ENCODE assay signal across 18 cellular contexts in the genomic region with DNA sequence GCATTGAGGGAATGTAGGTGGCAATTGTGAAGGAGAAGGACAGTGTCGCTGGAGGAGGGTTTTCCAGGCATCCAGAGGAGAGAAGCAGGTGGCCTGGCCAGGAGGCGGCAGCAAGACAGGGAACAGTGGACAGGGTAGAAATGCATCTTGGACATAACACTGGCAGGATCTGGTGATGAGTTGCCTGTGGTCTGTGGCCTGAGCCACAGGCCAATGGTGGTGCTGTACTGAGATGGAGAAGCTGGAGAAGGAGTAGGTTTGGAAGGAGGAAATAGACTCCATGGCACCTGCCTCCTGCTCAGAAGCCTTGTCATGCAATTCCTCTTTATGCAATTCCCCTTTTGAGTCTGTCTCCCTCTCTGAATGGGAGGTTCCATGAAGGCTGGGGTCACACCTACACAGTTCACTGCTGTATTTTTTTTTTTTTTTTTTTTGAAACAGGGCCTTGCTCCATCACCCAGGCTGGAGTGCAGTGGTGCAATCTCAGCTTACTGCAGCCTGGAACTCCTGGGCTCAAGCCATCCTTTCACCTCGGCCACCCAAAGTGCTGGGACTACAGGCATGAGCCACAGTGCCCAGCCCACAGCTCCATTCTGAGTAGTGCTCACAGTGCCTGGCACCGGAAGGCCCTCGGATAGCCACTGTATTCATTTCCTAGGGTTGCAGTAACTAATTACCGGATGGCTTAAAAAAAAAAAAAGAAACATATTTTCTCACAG. TPM values are rescaled to one million over a fixed set of nuclear protein-coding genes. Genes with fewer than 3 reads are reported as not detected.
A peak's percentile ranks its signal among the peaks of the same experiment; 100 is the strongest.
DNase-seq lines count a peak whose midpoint lies in the region; ATAC-seq, FAIRE-seq and TF ChIP-seq lines count a peak whose summit lies in the region.
"Had no signal": no experiment of that assay in that cellular context is flagged by ENCODE, and none has a peak within 500 bp of the region (broad histone marks: within the 10 kb centered on the region; RNA-seq: fewer than 3 reads in every experiment).

No MANE protein-coding gene starts in this region.

- no peak for FAIRE-seq in bronchial epithelial cell (lab: Jason Lieb, UNC)
- FAIRE-seq: TTC549 had no signal

- no peaks in the 10 kb centered on the region for H3K9me3 Mint-ChIP-seq in activated CD8-positive, alpha-beta T cell treated with anti-CD3 and anti-CD28 coated beads, Interleukin-2, amount 10 ng/mL, durations not matched to agents 7 days and 5 days (ENCODE audit: insufficient read depth)
- H3K9me3 Mint-ChIP-seq: effector memory CD8-positive, alpha-beta T cell; HFFc6; natural killer cell had no signal

- H3K14ac ChIP-seq in neuronal stem cell (ENCODE audit: low read length): no peak overlapping the region

- no peak overlapping the region for H2BK12ac ChIP-seq in neuronal stem cell (ENCODE audit: low read length)

- peaks cover 0 to 7% of the 10 kb centered on the region in 2 donors for H3K9me3 ChIP-seq in neuronal stem cell (replicated peaks in 1 of 2; ENCODE audit: control insufficient read depth in 2 of 2, insufficient read depth in 1 of 2, low read depth in 1 of 2, low read length in 2 of 2)

- no peak overlapping the region for H2AFZ ChIP-seq in neuronal stem cell (ENCODE audit: low read length)

- WGBS in neuronal stem cell (ENCODE audit: extremely low coverage in 2 of 2, insufficient read length in 2 of 2, insufficient replicate concordance in 1 of 2), 2 donors: no CpG with 5 or more reads among the region's 6 CpGs

- no peaks in the 10 kb centered on the region for H3K36me3 Mint-ChIP-seq in activated CD8-positive, alpha-beta T cell treated with anti-CD3 and anti-CD28 coated beads, Interleukin-2, amount 10 ng/mL, durations not matched to agents 7 days and 5 days (ENCODE audit: low read depth)
- H3K36me3 Mint-ChIP-seq: natural killer cell had no signal

- no peak overlapping the region for H2BK5ac ChIP-seq in neuronal stem cell (ENCODE audit: low read length)

- H3K27ac ChIP-seq in neuronal stem cell (replicated peaks; ENCODE audit: low read length): no peak overlapping the region
- H3K27ac ChIP-seq: brain microvascular endothelial cell had no signal

- H2BK15ac ChIP-seq in neuronal stem cell (ENCODE audit: low read length): no peak overlapping the region

- no peak overlapping the region for H3K4me3 Mint-ChIP-seq in activated CD8-positive, alpha-beta T cell treated with anti-CD3 and anti-CD28 coated beads, Interleukin-2, amount 10 ng/mL, durations not matched to agents 7 days and 5 days
- H3K4me3 Mint-ChIP-seq: effector memory CD8-positive, alpha-beta T cell; HFFc6; natural killer cell had no signal

- DNase-seq in A172 (ENCODE audit: low spot score) (peak; percentile 35), M059J (ENCODE audit: low read depth) (peak; percentile 49), bronchial epithelial cell (ENCODE audit: low read depth) (peak; percentile 15), neuronal stem cell (ENCODE audit: low spot score) (no peak), T-helper 1 cell (no peak)
- DNase-seq in activated CD8-positive, alpha-beta T cell treated with anti-CD3 and anti-CD28 coated beads, Interleukin-2, amount 10 ng/mL, durations not matched to agents 7 days and 5 days: no peak
- DNase-seq: activated gamma-delta T cell; effector memory CD8-positive, alpha-beta T cell; HFFc6; natural killer cell; NCI-H748 treated with DMSO at 0.1 percent for 48 hours; SHP77; substantia nigra had no signal

- CTCF ChIA-PET in activated CD8-positive, alpha-beta T cell treated with anti-CD3 and anti-CD28 coated beads, Interleukin-2, amount 10 ng/mL, durations not matched to agents 7 days and 5 days (lab: Charles Lee): interaction anchor here (0.5 kb wide), 1 partner anchor 17 kb away, joined by 3 read pairs; no protein-coding TSS in a partner anchor

- TF ChIP-seq CTCF in bronchial epithelial cell (IDR thresholded peaks at IDR 0.05; ENCODE audit: insufficient read depth, low read length, severe bottlenecking): no peak

- no peak overlapping the region for H4K8ac ChIP-seq in neuronal stem cell (ENCODE audit: low read depth, low read length)

- H3K18ac ChIP-seq in neuronal stem cell (ENCODE audit: low read length): peak overlapping the region; percentile 68

- H3K27me3 ChIP-seq in bronchial epithelial cell (ENCODE audit: control insufficient read depth, insufficient read depth, low read length) (no peaks in the 10 kb centered on the region), neuronal stem cell (ENCODE audit: control insufficient read depth in 3 of 3, insufficient read depth in 3 of 3, low read depth in 1 of 3, low read length in 3 of 3) (peaks cover 0 to 23% (median 0%) of the 10 kb centered on the region in 3 experiments)

- no peak overlapping the region for H2BK120ac ChIP-seq in neuronal stem cell (ENCODE audit: low read depth, low read length)

- no peaks in the 10 kb centered on the region for H3K79me1 ChIP-seq in neuronal stem cell (ENCODE audit: low read depth, low read length)

- POLR2A ChIA-PET in activated CD8-positive, alpha-beta T cell treated with anti-CD3 and anti-CD28 coated beads, Interleukin-2, amount 10 ng/mL, durations not matched to agents 7 days and 5 days (lab: Charles Lee): no interaction called here

- H4K91ac ChIP-seq in neuronal stem cell (ENCODE audit: low read depth, low read length, poor library complexity): no peak overlapping the region

- H3K23ac ChIP-seq in neuronal stem cell (ENCODE audit: low read depth, low read length, poor library complexity): no peak overlapping the region

- no peak overlapping the region for H3K4me2 ChIP-seq in neuronal stem cell (ENCODE audit: insufficient read depth, low read length, poor library complexity, severe bottlenecking)

- no peak for ATAC-seq in activated CD8-positive, alpha-beta T cell treated with anti-CD3 and anti-CD28 coated beads, Interleukin-2, amount 10 ng/mL, durations not matched to agents 7 days and 5 days
- ATAC-seq in GM18870 (IDR thresholded peaks at IDR 0.05; ENCODE audit: unreplicated experiment) (no peak), HG03460 (IDR thresholded peaks at IDR 0.05; ENCODE audit: unreplicated experiment) (no peak)
- ATAC-seq: effector memory CD8-positive, alpha-beta T cell; natural killer cell had no signal

- no peak overlapping the region for H3K9ac ChIP-seq in neuronal stem cell (ENCODE audit: low read depth, low read length, poor library complexity)

- H3K4me1 Mint-ChIP-seq in activated CD8-positive, alpha-beta T cell treated with anti-CD3 and anti-CD28 coated beads, Interleukin-2, amount 10 ng/mL, durations not matched to agents 7 days and 5 days (ENCODE audit: low read depth): no peaks in the 10 kb centered on the region

- H3K27ac Mint-ChIP-seq in activated CD8-positive, alpha-beta T cell treated with anti-CD3 and anti-CD28 coated beads, Interleukin-2, amount 10 ng/mL, durations not matched to agents 7 days and 5 days: no peak overlapping the region
- H3K27ac Mint-ChIP-seq: effector memory CD8-positive, alpha-beta T cell; HFFc6; natural killer cell had no signal

- peaks cover 25% of the 10 kb centered on the region for H3K27me3 Mint-ChIP-seq in activated CD8-positive, alpha-beta T cell treated with anti-CD3 and anti-CD28 coated beads, Interleukin-2, amount 10 ng/mL, durations not matched to agents 7 days and 5 days (ENCODE audit: low read depth)

- H3K4me3 ChIP-seq in bronchial epithelial cell (ENCODE audit: low read depth, low read length): no peak overlapping the region
- no peak overlapping the region for H3K4me3 ChIP-seq in neuronal stem cell (ENCODE audit: low read length in 2 of 2)

- H3K4ac ChIP-seq in neuronal stem cell (ENCODE audit: low read length): no peak overlapping the region

- no peak overlapping the region for H2AK5ac ChIP-seq in neuronal stem cell (ENCODE audit: low read depth, low read length)

- H3K36me3 ChIP-seq in bronchial epithelial cell (ENCODE audit: control insufficient read depth, insufficient read depth, low read length) (no peaks in the 10 kb centered on the region), neuronal stem cell (replicated peaks in 1 of 2; ENCODE audit: control insufficient read depth in 2 of 2, insufficient read depth in 2 of 2, low read length in 2 of 2) (no peaks in the 10 kb centered on the region)
- H3K36me3 ChIP-seq: brain microvascular endothelial cell had no signal

- H3K4me1 ChIP-seq in neuronal stem cell (ENCODE audit: control insufficient read depth in 2 of 2, insufficient read depth in 1 of 2, low read depth in 1 of 2, low read length in 2 of 2): peaks cover 10 to 15% of the 10 kb centered on the region in 2 donors

RNA-seq across cellular contexts. Expression of a gene that starts 13.5 kb away (rescaled TPM):
- 17.2 and 26.1 TPM in 2 replicates for total RNA-seq in A172 (2014; rRNA removed; shearing (Covaris generic))
- 3.0 and 5.5 TPM in 2 replicates for total RNA-seq in M059J (2014; rRNA removed; shearing (Covaris generic))
- not detected in 2 replicates for total RNA-seq in bronchial epithelial cell
- polyA plus RNA-seq in neuronal stem cell (2013, experiment 1 of 2): 8.3 TPM
- polyA plus RNA-seq in neuronal stem cell (2013, experiment 2 of 2): 8.6 TPM
- total RNA-seq in activated CD8-positive, alpha-beta T cell treated with anti-CD3 and anti-CD28 coated beads, Interleukin-2, amount 10 ng/mL, durations not matched to agents 7 days and 5 days: not detected
- total RNA-seq: glomerular endothelial cell, HFFc6, natural killer cell had no signal

Comparison
In these comparisons a context has a peak if more than half of its experiments do, and no peak if none do; other contexts are left out.
1. DNase-seq: peak in A172 (single experiment), M059J (single experiment) and bronchial epithelial cell (single experiment); none in neuronal stem cell (single experiment), activated CD8-positive, alpha-beta T cell treated with anti-CD3 and anti-CD28 coated beads, Interleukin-2, amount 10 ng/mL, durations not matched to agents 7 days and 5 days (single experiment) and T-helper 1 cell (0 of 5).